In genomic region chr3:192802957-192803899, GRCh38 we compare ENCODE assay signal across 7 cellular contexts.
A peak's percentile ranks its signal among the peaks of the same experiment; 100 is the strongest.
DNase-seq lines count a peak whose midpoint lies in the region; ATAC-seq, FAIRE-seq and TF ChIP-seq lines count a peak whose summit lies in the region.

No MANE protein-coding gene starts in this region.

- TF ChIP-seq CTCF in brain (conservative IDR thresholded peaks at IDR 0.05), result peak; percentile 69 to 80

- no peak for DNase-seq in GM12891 (ENCODE audit: insufficient read length, low spot score)
- DNase-seq in NCI-H446 treated with DMSO at 0.1 percent for 48 hours (lab: John Stamatoyannopoulos, UW), result peak; percentile 42
- no peak for DNase-seq in left colon
- no peak for DNase-seq in immature natural killer cell
- no peak for DNase-seq in activated CD4-positive, alpha-beta T cell treated with anti-CD3 and anti-CD28 coated beads, Interleukin-2, amount 50 U/mL, for 4 hours

- H3K4me3 Mint-ChIP-seq in brain (peak overlapping the region in 2 of 5 experiments; percentile 29 to 66), immature natural killer cell (no peak overlapping the region)

- intact Hi-C loops in left colon (cut with DNase I, micrococcal nuclease), result loop anchor here in 1 of 2 donors (5.0 to 10.0 kb wide), 2 partner anchors 236 to 338 kb away; no protein-coding TSS in a partner anchor

- ATAC-seq in HG02885 (IDR thresholded peaks at IDR 0.05; ENCODE audit: poor library complexity, unreplicated experiment), result peak; percentile 71
- peak; percentile 47 for ATAC-seq in left colon

- H3K9me3 Mint-ChIP-seq in brain (no peaks in the 10 kb centered on the region), immature natural killer cell (peaks cover 0 to 3% (median 0%) of the 10 kb centered on the region in 6 donors)

- peak; percentile 35 for FAIRE-seq in GM12891 (lab: Jason Lieb, UNC)

- H3K27me3 Mint-ChIP-seq in brain (no peaks in the 10 kb centered on the region), immature natural killer cell (ENCODE audit: low read depth in 3 of 3) (peaks cover 0 to 4% (median 1%) of the 10 kb centered on the region in 3 donors)

- peaks cover 20% of the 10 kb centered on the region for H3K4me1 Mint-ChIP-seq in brain
- no peaks in the 10 kb centered on the region for H3K4me1 Mint-ChIP-seq in immature natural killer cell

- H3K27ac Mint-ChIP-seq in brain (peak overlapping the region in 3 of 5 experiments; percentile 11 to 81 (median 73)), immature natural killer cell (no peak overlapping the region)

- H3K36me3 Mint-ChIP-seq in brain (peaks cover 19% of the 10 kb centered on the region), immature natural killer cell (no peaks in the 10 kb centered on the region)

- TF ChIP-seq POLR2A in GM12891 (IDR thresholded peaks at IDR 0.05; ENCODE audit: low read depth, low read length), result no peak

TF ChIP-seq in GM12891, 5 proteins besides CTCF, POLR2A, EP300 and RAD21:
- no peak for TF ChIP-seq SPI1 (IDR thresholded peaks at IDR 0.05; ENCODE audit: low read depth, low read length)

Comparison
In these comparisons a context has a peak if more than half of its experiments do, and no peak if none do; other contexts are left out.
1. H3K27ac Mint-ChIP-seq: peak in brain (3 of 5); none in immature natural killer cell (0 of 6).